ENCODE assay signal across 11 cellular contexts in genomic region chr18:58578835-58579560, GRCh38. TPM values are rescaled to one million over a fixed set of nuclear protein-coding genes. Genes with fewer than 3 reads are reported as not detected.
DNase-seq lines count a peak whose midpoint lies in the region; ATAC-seq, FAIRE-seq and TF ChIP-seq lines count a peak whose summit lies in the region.
"Had no signal": no experiment of that assay in that cellular context is flagged by ENCODE, and none has a peak within 500 bp of the region (broad histone marks: within the 10 kb centered on the region; RNA-seq: fewer than 3 reads in every experiment).

No MANE protein-coding gene starts in this region.

- H3K27me3 ChIP-seq in bronchial epithelial cell (ENCODE audit: control insufficient read depth, insufficient read depth, low read length) (peaks cover 2% of the 10 kb centered on the region), lung (ENCODE audit: control insufficient read depth, insufficient read depth) (no peaks in the 10 kb centered on the region)

- no peaks in the 10 kb centered on the region for H3K36me3 ChIP-seq in bronchial epithelial cell (ENCODE audit: control insufficient read depth, insufficient read depth, low read length)
- no peaks in the 10 kb centered on the region for H3K36me3 ChIP-seq in lung (ENCODE audit: control insufficient read depth in 2 of 2, insufficient read depth in 2 of 2, low read length in 2 of 2)

- peaks cover 0 to 8% of the 10 kb centered on the region in 2 donors for H3K4me1 ChIP-seq in lung (ENCODE audit: control insufficient read depth in 2 of 2, insufficient read depth in 2 of 2, low read length in 2 of 2)

- no peak for TF ChIP-seq CTCF in bronchial epithelial cell (IDR thresholded peaks at IDR 0.05; ENCODE audit: insufficient read depth, low read length, severe bottlenecking)
- no peak for TF ChIP-seq CTCF in lung (IDR thresholded peaks at IDR 0.05; ENCODE audit: control extremely low read depth, extremely low read depth)

- no peaks in the 10 kb centered on the region for H3K9me3 ChIP-seq in lung (ENCODE audit: control insufficient read depth in 2 of 2, insufficient read depth in 1 of 2, low read length in 1 of 2)

- FAIRE-seq in bronchial epithelial cell (lab: Jason Lieb, UNC): no peak

- TF ChIP-seq POLR2A in erythroblast (IDR thresholded peaks at IDR 0.05; ENCODE audit: low read length): no peak

- ATAC-seq in lung (ENCODE audit: insufficient read depth, low FRiP score): peak; percentile 11
- ATAC-seq in GM21723 (IDR thresholded peaks at IDR 0.05; ENCODE audit: unreplicated experiment): no peak
- ATAC-seq in HG03045 (IDR thresholded peaks at IDR 0.05; ENCODE audit: unreplicated experiment): no peak
- ATAC-seq: activated T-helper 17 cell treated with anti-CD3 and anti-CD28 coated beads, Interleukin-2, amount 50 U/mL, for 72 hours had no signal

- H3K27ac ChIP-seq in lung (ENCODE audit: low read depth in 1 of 2, low read length in 1 of 2): peak overlapping the region in 1 of 2 donors; percentile 80

- peak; percentile 76 for DNase-seq in AG08395 (ENCODE audit: low spot score)
- DNase-seq in HS-5 (ENCODE audit: low read depth): peak; percentile 82
- DNase-seq in bronchial epithelial cell (ENCODE audit: low read depth): peak; percentile 22
- DNase-seq in lung (ENCODE audit: low spot score): no peak
- no peak for DNase-seq in erythroblast (lab: John Stamatoyannopoulos, UW)
- DNase-seq in NOMO-1 (lab: John Stamatoyannopoulos, UW; ENCODE audit: unreplicated experiment in 2 of 2): no peak
- DNase-seq: DMS53, SHP77 treated with DMSO at 0.1 percent for 48 hours had no signal

- 69 to 73% methylated on average over 8 of the region's 8 CpGs for WGBS in lung, 2 donors

- no peak overlapping the region for H3K4me3 ChIP-seq in bronchial epithelial cell (ENCODE audit: low read depth, low read length)
- H3K4me3 ChIP-seq in lung: no peak overlapping the region

RNA-seq across cellular contexts. Expression of gene ALPK2, which starts 49.9 kb away (rescaled TPM):
- total RNA-seq in bronchial epithelial cell: 0.26 TPM in 1 of 2 replicates, not detected in the other
- total RNA-seq in lung: 1 to 10 TPM in 1 of 2 donors, under 1 TPM in 1; 0.28 to 1.3 TPM
- under 1 TPM; 0.07 to 0.08 TPM for polyA plus RNA-seq in lung

Comparison
In these comparisons a context has a peak if more than half of its experiments do, and no peak if none do; other contexts are left out.
1. DNase-seq: peak in AG08395 (single experiment), HS-5 (single experiment) and bronchial epithelial cell (single experiment); none in lung (single experiment), erythroblast (0 of 2) and NOMO-1 (0 of 2).